23 cellular contexts compared by ENCODE assay signal in genomic region chr2:56102866-56103265, GRCh38.
DNase-seq lines count a peak whose midpoint lies in the region; ATAC-seq and TF ChIP-seq lines count a peak whose summit lies in the region.
"Had no signal": no experiment of that assay in that cellular context is flagged by ENCODE, and none has a peak within 500 bp of the region (broad histone marks: within the 10 kb centered on the region; RNA-seq: fewer than 3 reads in every experiment).

No MANE protein-coding gene starts in this region.

- H3K9me3 ChIP-seq in T-helper 17 cell (ENCODE audit: control insufficient read depth, low read length, poor library complexity, severe bottlenecking): no peaks in the 10 kb centered on the region
- H3K9me3 ChIP-seq: gastrocnemius medialis, ovary had no signal

- no peaks in the 10 kb centered on the region for H3K27me3 Mint-ChIP-seq in T-helper 17 cell
- H3K27me3 Mint-ChIP-seq: activated B cell treated with CpG ODN at 0.5 μM for 24 hours had no signal

- DNase-seq in EL (peak; percentile 56), LHCN-M2 (ENCODE audit: low read depth) (peak; percentile 34), choroid plexus epithelial cell (ENCODE audit: low read depth) (peak; percentile 6), non-pigmented ciliary epithelial cell (ENCODE audit: low read depth) (peak; percentile 26), T-helper 17 cell (no peak), NCI-H1105 (lab: John Stamatoyannopoulos, UW) (no peak), DMS153 treated with DMSO at 0.1 percent for 48 hours (lab: John Stamatoyannopoulos, UW; ENCODE audit: unreplicated experiment) (no peak)
- DNase-seq: activated B cell treated with CpG ODN at 0.5 μM for 24 hours; activated CD4-positive, alpha-beta T cell treated with anti-CD3 and anti-CD28 coated beads, Interleukin-2, amount 50 U/mL, for 4 hours; erythroblast; gastrocnemius medialis; hypothalamus; Karpas-422; left ventricle myocardium superior; natural killer cell; NCI-H2029 treated with DMSO at 0.1 percent for 48 hours; OCI-M1; ovary; SHP77; substantia nigra had no signal

- no peak overlapping the region for H3K4me3 ChIP-seq in choroid plexus epithelial cell (ENCODE audit: low read depth, low read length)
- H3K4me3 ChIP-seq: gastrocnemius medialis, ovary had no signal

- no peaks in the 10 kb centered on the region for H3K4me1 Mint-ChIP-seq in T-helper 17 cell
- H3K4me1 Mint-ChIP-seq: activated B cell treated with CpG ODN at 0.5 μM for 24 hours, mesothelial cell of epicardium, natural killer cell had no signal

- H3K4me3 Mint-ChIP-seq in T-helper 17 cell: no peak overlapping the region
- H3K4me3 Mint-ChIP-seq: activated B cell treated with CpG ODN at 0.5 μM for 24 hours; activated naive CD8-positive, alpha-beta T cell; mesothelial cell of epicardium; natural killer cell had no signal

- no peak overlapping the region for H3K27ac Mint-ChIP-seq in T-helper 17 cell
- H3K27ac Mint-ChIP-seq: activated B cell treated with CpG ODN at 0.5 μM for 24 hours; activated naive CD8-positive, alpha-beta T cell; activated T-helper 2 cell treated with anti-CD3 and anti-CD28 coated beads, Interferon-gamma antibody, Interleukin-2, Interleukin-4, amounts not matched to agents 10 μg/mL and 5 μg/mL and 100 μg/mL, durations not matched to agents 14 hours and 24 hours and 36 hours; mesothelial cell of epicardium; natural killer cell had no signal

- TF ChIP-seq CTCF in choroid plexus epithelial cell (conservative IDR thresholded peaks at IDR 0.05; ENCODE audit: low read depth, low read length): no peak

- no peak for ATAC-seq in T-helper 17 cell
- ATAC-seq: gastrocnemius medialis, left ventricle myocardium superior, natural killer cell had no signal

- no peaks in the 10 kb centered on the region for H3K36me3 Mint-ChIP-seq in T-helper 17 cell (ENCODE audit: low read depth)
- H3K36me3 Mint-ChIP-seq: activated naive CD8-positive, alpha-beta T cell; mesothelial cell of epicardium; natural killer cell had no signal

Comparison
In these comparisons a context has a peak if more than half of its experiments do, and no peak if none do; other contexts are left out.
1. DNase-seq: peak in EL (single experiment), LHCN-M2 (single experiment), choroid plexus epithelial cell (single experiment) and non-pigmented ciliary epithelial cell (single experiment); none in T-helper 17 cell (0 of 3), NCI-H1105 (single experiment) and DMS153 treated with DMSO at 0.1 percent for 48 hours (single experiment).